Comparison of ENCODE assay signal across 34 cellular contexts in genomic region chr1:62357916-62358315, GRCh38.
"Had no signal": no experiment of that assay in that cellular context is flagged by ENCODE, and none has a peak within 500 bp of the region (broad histone marks: within the 10 kb centered on the region; RNA-seq: fewer than 3 reads in every experiment).

No MANE protein-coding gene starts in this region.

- H3K9me3 ChIP-seq: MG63 had no signal

- H3K27ac ChIP-seq: KMS-11 had no signal

- H3K9ac ChIP-seq: KMS-11 had no signal

- H3K27me3 ChIP-seq: MG63 had no signal

- H3K4me2 ChIP-seq: KMS-11 had no signal

- H3K4me3 ChIP-seq: MG63 had no signal

- H3K36me3 ChIP-seq: MG63 had no signal

- DNase-seq: Karpas-422, Kasumi-1, KBM-7, MG63, MM.1S, MV-4-11, NCI-H1048, NCI-H1092 treated with DMSO at 0.1 percent for 48 hours, NCI-H1105, NCI-H1105 treated with DMSO at 0.1 percent for 48 hours, NCI-H1417, NCI-H1417 treated with DMSO at 0.1 percent for 48 hours, NCI-H1436, NCI-H1436 treated with DMSO at 0.1 percent for 48 hours, NCI-H146, NCI-H1694, NCI-H1694 treated with DMSO at 0.1 percent for 48 hours, NCI-H187, NCI-H187 treated with DMSO at 0.1 percent for 48 hours, NCI-H1930, NCI-H2029, NCI-H2029 treated with DMSO at 0.1 percent for 48 hours, NCI-H2081, NCI-H2081 treated with DMSO at 0.1 percent for 48 hours, NCI-H2107, NCI-H2171, NCI-H2171 treated with DMSO at 0.1 percent for 48 hours, NCI-H2227 treated with DMSO at 0.1 percent for 48 hours, NCI-H226, NCI-H345, NCI-H446, NCI-H446 treated with DMSO at 0.1 percent for 48 hours, NCI-H510A had no signal
